14 cellular contexts compared by ENCODE assay signal in the genomic region with DNA sequence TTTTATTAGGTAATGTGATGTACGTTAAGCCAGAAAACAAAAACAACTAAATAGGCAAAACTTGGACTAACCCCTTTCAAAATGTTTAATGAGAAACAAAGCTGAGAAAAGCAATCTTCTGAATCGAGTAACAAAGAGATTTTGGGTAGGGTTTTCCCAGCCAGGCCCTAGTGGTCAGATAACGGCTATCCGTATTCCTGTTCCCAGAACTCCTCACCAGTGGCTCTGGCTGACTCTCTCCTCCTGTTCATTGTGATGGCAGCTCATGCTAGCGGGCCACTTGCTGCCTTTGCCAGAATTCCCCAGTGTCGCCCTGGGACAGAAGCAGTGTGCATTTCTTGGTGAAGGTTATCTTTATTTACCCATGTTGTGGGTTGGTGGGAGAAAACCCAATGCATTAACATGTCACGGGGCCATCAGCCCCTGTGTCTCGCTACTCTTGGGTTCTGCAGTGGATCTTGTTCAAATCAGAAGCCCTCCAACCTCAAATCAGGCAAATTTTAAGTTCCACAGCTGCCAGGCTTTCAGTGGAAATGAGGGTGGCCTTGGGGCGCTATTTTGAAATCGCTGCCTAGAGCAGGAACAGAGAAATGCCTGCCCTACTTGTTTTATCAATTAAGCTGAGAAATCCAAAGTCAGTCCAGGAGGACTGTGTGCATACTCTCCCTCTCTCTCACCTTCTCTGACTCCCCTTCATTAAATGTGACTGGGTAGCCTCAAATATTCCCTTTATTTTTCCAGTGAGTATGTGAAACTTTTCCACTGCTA.
DNase-seq lines count a peak whose midpoint lies in the region; ATAC-seq and TF ChIP-seq lines count a peak whose summit lies in the region.
"Had no signal": no experiment of that assay in that cellular context is flagged by ENCODE, and none has a peak within 500 bp of the region (broad histone marks: within the 10 kb centered on the region; RNA-seq: fewer than 3 reads in every experiment).

No MANE protein-coding gene starts in this region.

- H3K4ac ChIP-seq in mesenchymal stem cell (ENCODE audit: low read depth in 1 of 2, low read length in 2 of 2) = peak overlapping the region in 1 of 2 experiments; percentile 28

- H3K23ac ChIP-seq in mesenchymal stem cell (ENCODE audit: low read length in 2 of 2) = no peak overlapping the region

- no peaks in the 10 kb centered on the region for H3K27me3 ChIP-seq in brain microvascular endothelial cell (replicated peaks)
- no peaks in the 10 kb centered on the region for H3K27me3 ChIP-seq in mesenchymal stem cell (ENCODE audit: control insufficient read depth in 1 of 2, insufficient read depth in 1 of 2, low read length in 2 of 2)
- no peaks in the 10 kb centered on the region for H3K27me3 ChIP-seq in testis
- peaks cover 0 to 19% (median 0%) of the 10 kb centered on the region in 7 donors for H3K27me3 ChIP-seq in spleen (replicated peaks in 1 of 7)

- peak overlapping the region; percentile 92 for H2BK5ac ChIP-seq in mesenchymal stem cell (ENCODE audit: low read depth, low read length, poor library complexity, severe bottlenecking)

- H3K27ac ChIP-seq in brain microvascular endothelial cell (no peak overlapping the region), mesenchymal stem cell (ENCODE audit: low read length, poor library complexity, severe bottlenecking) (peak overlapping the region; percentile 84), testis (peak overlapping the region; percentile 56 to 75), spleen (peak overlapping the region in 1 of 8 donors; percentile 11)

- H2BK15ac ChIP-seq in mesenchymal stem cell (ENCODE audit: low read depth, poor library complexity, severe bottlenecking) = peak overlapping the region; percentile 26

- in situ Hi-C loops in brain microvascular endothelial cell (cut with HindIII; ENCODE audit: low pct_ligation_motif_present, low sequenced_read_pairs) = no loop called here

- H3K4me3 Mint-ChIP-seq in activated T-helper 17 cell treated with anti-CD3 and anti-CD28 coated beads, Interleukin-2, amount 50 U/mL, for 72 hours = no peak overlapping the region
- H3K4me3 Mint-ChIP-seq: T-helper 1 cell treated with Interleukin-12 subunit alpha and Interleukin-12 subunit beta and Interleukin-4 antibody, amounts not matched to agents 30 μg/mL and 1 μg/mL, for 36 hours had no signal

- peak overlapping the region; percentile 7 to 30 for H3K18ac ChIP-seq in mesenchymal stem cell (ENCODE audit: low read depth in 1 of 2, low read length in 2 of 2)

- H3K4me1 Mint-ChIP-seq in activated T-helper 17 cell treated with anti-CD3 and anti-CD28 coated beads, Interleukin-2, amount 50 U/mL, for 72 hours = no peaks in the 10 kb centered on the region

- peak overlapping the region; percentile 66 to 90 for H2BK12ac ChIP-seq in mesenchymal stem cell (ENCODE audit: low read length in 2 of 2)

- no peaks in the 10 kb centered on the region for H3K79me1 ChIP-seq in mesenchymal stem cell (replicated peaks; ENCODE audit: low read length, poor library complexity, severe bottlenecking)

- H2AFZ ChIP-seq in mesenchymal stem cell (ENCODE audit: low read depth, low read length) = no peak overlapping the region

- H3K4me3 ChIP-seq in brain microvascular endothelial cell (ENCODE audit: low read depth, low read length) = no peak overlapping the region
- H3K4me3 ChIP-seq in mesenchymal stem cell (ENCODE audit: insufficient read depth in 1 of 2, low read depth in 1 of 2, low read length in 2 of 2) = no peak overlapping the region
- H3K4me3 ChIP-seq in testis = no peak overlapping the region
- no peak overlapping the region for H3K4me3 ChIP-seq in spleen
- H3K4me3 ChIP-seq: HAP-1 had no signal

- H4K91ac ChIP-seq in mesenchymal stem cell (ENCODE audit: low read length) = peak overlapping the region; percentile 39

- H3K27me3 Mint-ChIP-seq in activated T-helper 17 cell treated with anti-CD3 and anti-CD28 coated beads, Interleukin-2, amount 50 U/mL, for 72 hours = peaks cover 9% of the 10 kb centered on the region

- no peaks in the 10 kb centered on the region for H3K9me3 ChIP-seq in mesenchymal stem cell (ENCODE audit: control insufficient read depth, low read length)
- H3K9me3 ChIP-seq in testis = no peaks in the 10 kb centered on the region
- no peaks in the 10 kb centered on the region for H3K9me3 ChIP-seq in spleen
- H3K9me3 ChIP-seq: HAP-1 had no signal

- TF ChIP-seq POLR2A in testis (IDR thresholded peaks at IDR 0.05) = no peak
- no peak for TF ChIP-seq POLR2A in spleen (IDR thresholded peaks at IDR 0.05)

- TF ChIP-seq CTCF in brain microvascular endothelial cell (IDR thresholded peaks at IDR 0.05; ENCODE audit: low read depth, low read length, missing control alignments) = peak; percentile 8
- TF ChIP-seq CTCF in testis (IDR thresholded peaks at IDR 0.05) = peak in 1 of 3 experiments; percentile 9
- TF ChIP-seq CTCF in spleen (IDR thresholded peaks at IDR 0.05 in 8 of 11, conservative IDR thresholded peaks at IDR 0.05 in 3 of 11) = no peak

- H3K14ac ChIP-seq in mesenchymal stem cell (ENCODE audit: low read length in 2 of 2) = no peak overlapping the region

- no peak for ATAC-seq in activated T-helper 17 cell treated with anti-CD3 and anti-CD28 coated beads, Interleukin-2, amount 50 U/mL, for 72 hours (replicated peaks)

- H3K4me2 ChIP-seq in mesenchymal stem cell (ENCODE audit: low read length, poor library complexity, severe bottlenecking) = no peak overlapping the region

- peaks cover 8% of the 10 kb centered on the region for H3K4me1 ChIP-seq in mesenchymal stem cell (ENCODE audit: control insufficient read depth, insufficient read depth, low read depth, low read length)
- H3K4me1 ChIP-seq in testis = peaks cover 19% of the 10 kb centered on the region
- peaks cover 0 to 4% (median 0%) of the 10 kb centered on the region in 6 donors for H3K4me1 ChIP-seq in spleen
- H3K4me1 ChIP-seq: HAP-1 had no signal

- H3K9me3 Mint-ChIP-seq in activated T-helper 17 cell treated with anti-CD3 and anti-CD28 coated beads, Interleukin-2, amount 50 U/mL, for 72 hours = no peaks in the 10 kb centered on the region
- H3K9me3 Mint-ChIP-seq: T-helper 1 cell treated with Interleukin-12 subunit alpha and Interleukin-12 subunit beta and Interleukin-4 antibody, amounts not matched to agents 30 μg/mL and 1 μg/mL, for 36 hours had no signal

- intact Hi-C loops in testis (cut with DNase I; ENCODE audit: low total_unique reads) (loop anchor here (5.0 kb wide), 2 partner anchors 175 to 460 kb away; no protein-coding TSS in a partner anchor), spleen (cut with DNase I; ENCODE audit: low total_unique reads) (no loop called here)

- 73% methylated on average over 9 of the region's 10 CpGs for WGBS in mesenchymal stem cell
- 54 to 55% methylated on average over 10 of the region's 10 CpGs for WGBS in testis, 2 donors
- 79 to 87% (median 82%) methylated on average over 8 to 10 of the region's 10 CpGs for WGBS in spleen, 5 donors

- no peak overlapping the region for H3K9ac ChIP-seq in mesenchymal stem cell (ENCODE audit: low read length)

- H4K8ac ChIP-seq in mesenchymal stem cell (ENCODE audit: low read length) = peak overlapping the region; percentile 69

- H2BK120ac ChIP-seq in mesenchymal stem cell (ENCODE audit: low read depth, low read length) = no peak overlapping the region

- H3K27ac Mint-ChIP-seq in activated T-helper 17 cell treated with anti-CD3 and anti-CD28 coated beads, Interleukin-2, amount 50 U/mL, for 72 hours = no peak overlapping the region
- H3K27ac Mint-ChIP-seq: T-helper 1 cell treated with Interleukin-12 subunit alpha and Interleukin-12 subunit beta and Interleukin-4 antibody, amounts not matched to agents 30 μg/mL and 1 μg/mL, for 36 hours had no signal

- no peaks in the 10 kb centered on the region for H3K36me3 Mint-ChIP-seq in activated T-helper 17 cell treated with anti-CD3 and anti-CD28 coated beads, Interleukin-2, amount 50 U/mL, for 72 hours (ENCODE audit: low read depth)

- H3K36me3 ChIP-seq in brain microvascular endothelial cell (replicated peaks) (no peaks in the 10 kb centered on the region), mesenchymal stem cell (ENCODE audit: control insufficient read depth in 1 of 2, insufficient read depth in 2 of 2, low read depth in 1 of 2, low read length in 2 of 2) (no peaks in the 10 kb centered on the region), testis (ENCODE audit: low read depth, missing control alignments) (no peaks in the 10 kb centered on the region), spleen (no peaks in the 10 kb centered on the region)
- H3K36me3 ChIP-seq: HAP-1 had no signal

- H2AK5ac ChIP-seq in mesenchymal stem cell (ENCODE audit: low read length, severe bottlenecking) = peak overlapping the region; percentile 97

- DNase-seq in NCI-H2227 (lab: John Stamatoyannopoulos, UW; ENCODE audit: unreplicated experiment) (peak; percentile 18), brain microvascular endothelial cell (no peak), mesenchymal stem cell (peak; percentile 13), testis (peak; percentile 20), spleen (no peak)
- DNase-seq in stimulated activated CD4-positive, alpha-beta T cell treated with anti-CD3 and anti-CD28 coated beads, Interleukin-1b, Interleukin-23, amount 100 ng/mL, for 48 hours = no peak
- DNase-seq: activated naive CD4-positive, alpha-beta T cell treated with anti-CD3 and anti-CD28 coated beads, Interleukin-2, amount 50 U/mL, for 16 hours; central memory CD4-positive, alpha-beta T cell; hippocampal formation; NCI-H1436; NCI-H524 had no signal

Comparison
In these comparisons a context has a peak if more than half of its experiments do, and no peak if none do; other contexts are left out.
1. DNase-seq: peak in NCI-H2227 (single experiment), mesenchymal stem cell (single experiment) and testis (single experiment); none in brain microvascular endothelial cell (single experiment), spleen (single experiment) and stimulated activated CD4-positive, alpha-beta T cell treated with anti-CD3 and anti-CD28 coated beads, Interleukin-1b, Interleukin-23, amount 100 ng/mL, for 48 hours (single experiment).